Comparison of ENCODE assay signal across 15 cellular contexts in genomic region chr13:92265408-92265807, GRCh38.
"Had no signal": no experiment of that assay in that cellular context is flagged by ENCODE, and none has a peak within 500 bp of the region (broad histone marks: within the 10 kb centered on the region; RNA-seq: fewer than 3 reads in every experiment).

No MANE protein-coding gene starts in this region.

- FAIRE-seq: small intestine had no signal

- H3K36me3 ChIP-seq: transverse colon, vagina had no signal

- H3K4me1 ChIP-seq: transverse colon, vagina had no signal

- H3K27me3 Mint-ChIP-seq: activated naive CD4-positive, alpha-beta T cell treated with anti-CD3 and anti-CD28 coated beads, Interleukin-2, amount 10 ng/mL, durations not matched to agents 7 days and 5 days had no signal

- H3K27ac ChIP-seq: transverse colon, vagina had no signal

- H3K9me3 ChIP-seq: transverse colon, vagina had no signal

- H3K4me1 Mint-ChIP-seq: activated naive CD4-positive, alpha-beta T cell treated with anti-CD3 and anti-CD28 coated beads, Interleukin-2, amount 10 ng/mL, durations not matched to agents 7 days and 5 days had no signal

- H3K27ac Mint-ChIP-seq: activated naive CD4-positive, alpha-beta T cell treated with anti-CD3 and anti-CD28 coated beads, Interleukin-2, amount 10 ng/mL, durations not matched to agents 7 days and 5 days; activated T-helper 2 cell treated with anti-CD3 and anti-CD28 coated beads, Interferon-gamma antibody, Interleukin-2, Interleukin-4, amounts not matched to agents 10 μg/mL and 5 μg/mL and 100 μg/mL, durations not matched to agents 14 hours and 24 hours and 36 hours; nephron had no signal

- H3K27me3 ChIP-seq: transverse colon, vagina had no signal

- H3K36me3 Mint-ChIP-seq: activated naive CD4-positive, alpha-beta T cell treated with anti-CD3 and anti-CD28 coated beads, Interleukin-2, amount 10 ng/mL, durations not matched to agents 7 days and 5 days had no signal

- H3K9me3 Mint-ChIP-seq: activated naive CD4-positive, alpha-beta T cell treated with anti-CD3 and anti-CD28 coated beads, Interleukin-2, amount 10 ng/mL, durations not matched to agents 7 days and 5 days; nephron had no signal

- H3K4me3 Mint-ChIP-seq: activated naive CD4-positive, alpha-beta T cell treated with anti-CD3 and anti-CD28 coated beads, Interleukin-2, amount 10 ng/mL, durations not matched to agents 7 days and 5 days; nephron had no signal

- DNase-seq: activated CD4-positive, alpha-beta T cell treated with anti-CD3 and anti-CD28 coated beads, Interleukin-2, amount 50 U/mL, for 48 hours; activated naive CD4-positive, alpha-beta T cell treated with anti-CD3 and anti-CD28 coated beads, Interleukin-2, amount 10 ng/mL, durations not matched to agents 7 days and 5 days; activated T-cell treated with anti-CD3 and anti-CD28 coated beads, Interleukin-2, amount 50 U/mL, for 1 hour; central memory CD4-positive, alpha-beta T cell; effector memory CD4-positive, alpha-beta T cell; hypothalamus; nucleus accumbens; small intestine; stimulated activated CD4-positive, alpha-beta T cell treated with anti-CD3 and anti-CD28 coated beads, Interleukin-4, amount 100 ng/mL, for 24 hours; stimulated activated naive CD4-positive, alpha-beta T cell treated with Interleukin-2 at 50 U/mL for 16 hours; substantia nigra; transverse colon had no signal

- H3K4me3 ChIP-seq: transverse colon, vagina had no signal
